ENCODE assay signal across 14 cellular contexts in genomic region chr2:159456500-159457426, GRCh38.
A peak's percentile ranks its signal among the peaks of the same experiment; 100 is the strongest.
DNase-seq lines count a peak whose midpoint lies in the region; ATAC-seq and TF ChIP-seq lines count a peak whose summit lies in the region.
"Had no signal": no experiment of that assay in that cellular context is flagged by ENCODE, and none has a peak within 500 bp of the region (broad histone marks: within the 10 kb centered on the region; RNA-seq: fewer than 3 reads in every experiment).

No MANE protein-coding gene starts in this region.

- peaks cover 23% of the 10 kb centered on the region for H3K4me1 Mint-ChIP-seq in HFFc6 (ENCODE audit: low read depth)
- peaks cover 24% of the 10 kb centered on the region for H3K4me1 Mint-ChIP-seq in activated CD8-positive, alpha-beta T cell treated with anti-CD3 and anti-CD28 coated beads for 36 hours (ENCODE audit: low read depth)

- TF ChIP-seq CTCF in HFFc6 (IDR thresholded peaks at IDR 0.05) (no peak), osteoblast (IDR thresholded peaks at IDR 0.05; ENCODE audit: extremely low read depth, low read depth, low read length) (no peak), hepatocyte (IDR thresholded peaks at IDR 0.05; ENCODE audit: poor library complexity) (no peak)
- TF ChIP-seq CTCF in activated CD8-positive, alpha-beta T cell treated with anti-CD3 and anti-CD28 coated beads for 36 hours (IDR thresholded peaks at IDR 0.05): no peak

- WGBS in hepatocyte (ENCODE audit: low lambda C conversion rate, missing lambda C conversion rate): 88% methylated on average over 5 of the region's 5 CpGs

- H3K36me3 Mint-ChIP-seq in HFFc6 (ENCODE audit: low read depth): no peaks in the 10 kb centered on the region
- no peaks in the 10 kb centered on the region for H3K36me3 Mint-ChIP-seq in activated CD8-positive, alpha-beta T cell treated with anti-CD3 and anti-CD28 coated beads for 36 hours (ENCODE audit: low read depth)

- H3K4me3 Mint-ChIP-seq in HFFc6: no peak overlapping the region
- H3K4me3 Mint-ChIP-seq in activated CD8-positive, alpha-beta T cell treated with anti-CD3 and anti-CD28 coated beads for 36 hours: no peak overlapping the region
- H3K4me3 Mint-ChIP-seq: brain had no signal

- H3K4me3 ChIP-seq in osteoblast (ENCODE audit: insufficient read depth, low read length): no peak overlapping the region
- no peak overlapping the region for H3K4me3 ChIP-seq in hepatocyte
- H3K4me3 ChIP-seq: A549 had no signal

- H3K9me3 ChIP-seq in osteoblast (ENCODE audit: low read depth, low read length) (no peaks in the 10 kb centered on the region), hepatocyte (ENCODE audit: low read depth) (no peaks in the 10 kb centered on the region)
- H3K9me3 ChIP-seq: A549 had no signal

- ATAC-seq in activated CD4-positive, CD25-positive, alpha-beta regulatory T cell treated with anti-CD3 and anti-CD28 coated beads, Interleukin-2, amount 50 U/mL, for 24 hours: peak; percentile 44 to 69
- ATAC-seq in activated CD8-positive, alpha-beta T cell treated with anti-CD3 and anti-CD28 coated beads for 36 hours: peak; percentile 50
- ATAC-seq: A549 had no signal

- H3K9me2 ChIP-seq in hepatocyte (replicated peaks; ENCODE audit: insufficient read depth): no peaks in the 10 kb centered on the region

- no peaks in the 10 kb centered on the region for H4K20me1 ChIP-seq in osteoblast (ENCODE audit: insufficient read depth, low read length)
- H4K20me1 ChIP-seq in hepatocyte (ENCODE audit: insufficient read depth, poor library complexity, severe bottlenecking): no peaks in the 10 kb centered on the region

- intact Hi-C loops in activated CD8-positive, alpha-beta T cell treated with anti-CD3 and anti-CD28 coated beads for 36 hours (cut with micrococcal nuclease): no loop called here

- no peak overlapping the region for H3K27ac Mint-ChIP-seq in HFFc6
- no peak overlapping the region for H3K27ac Mint-ChIP-seq in activated CD8-positive, alpha-beta T cell treated with anti-CD3 and anti-CD28 coated beads for 36 hours

- H3K9me3 Mint-ChIP-seq in HFFc6: no peaks in the 10 kb centered on the region
- H3K9me3 Mint-ChIP-seq in activated CD8-positive, alpha-beta T cell treated with anti-CD3 and anti-CD28 coated beads for 36 hours: no peaks in the 10 kb centered on the region

- H3K27me3 ChIP-seq in osteoblast (ENCODE audit: insufficient read depth, low read length) (no peaks in the 10 kb centered on the region), hepatocyte (no peaks in the 10 kb centered on the region)

- H3K79me2 ChIP-seq in osteoblast (ENCODE audit: insufficient read depth, low read length) (no peaks in the 10 kb centered on the region), hepatocyte (peaks cover 3% of the 10 kb centered on the region)

- H2AFZ ChIP-seq in osteoblast (ENCODE audit: low read length) (no peak overlapping the region), hepatocyte (no peak overlapping the region)

- DNase-seq in activated CD4-positive, CD25-positive, alpha-beta regulatory T cell (lab: John Stamatoyannopoulos, UW): no peak
- DNase-seq in HFFc6: peak; percentile 12
- no peak for DNase-seq in activated CD8-positive, alpha-beta T cell treated with anti-CD3 and anti-CD28 coated beads for 36 hours
- DNase-seq in osteoblast (ENCODE audit: insufficient read length, low spot score, missing footprints): peak; percentile 25
- DNase-seq in NCI-H2227 (lab: John Stamatoyannopoulos, UW; ENCODE audit: unreplicated experiment): no peak
- no peak for DNase-seq in hepatocyte (ENCODE audit: low spot score)
- no peak for DNase-seq in putamen (ENCODE audit: low spot score)
- DNase-seq: activated CD8-positive, alpha-beta memory T cell treated with anti-CD3 and anti-CD28 coated beads, Interleukin-2, amount 50 U/mL, for 4 hours; NCI-H1436 treated with DMSO at 0.1 percent for 48 hours; NK-92 treated with Interleukin-12 subunit alpha and Interleukin-12 subunit beta, amount 100 ng/mL, for 24 hours; T-helper 2 cell had no signal

- POLR2A ChIA-PET in activated CD8-positive, alpha-beta T cell treated with anti-CD3 and anti-CD28 coated beads for 36 hours (lab: Charles Lee): interaction anchor here (0.6 kb wide), 1 partner anchor 48 kb away, joined by 4 read pairs; no protein-coding TSS in a partner anchor

- H3K4me1 ChIP-seq in osteoblast (ENCODE audit: insufficient read depth, low read length): no peaks in the 10 kb centered on the region
- H3K4me1 ChIP-seq in hepatocyte (ENCODE audit: insufficient read depth): peaks cover 3% of the 10 kb centered on the region

- H3K4me2 ChIP-seq in osteoblast (ENCODE audit: insufficient read depth, low read length) (no peak overlapping the region), hepatocyte (no peak overlapping the region)
- H3K4me2 ChIP-seq: A549 had no signal

- no peak overlapping the region for H3K27ac ChIP-seq in osteoblast (ENCODE audit: low read depth, low read length)
- H3K27ac ChIP-seq in hepatocyte: no peak overlapping the region
- H3K27ac ChIP-seq: A549 had no signal

- H3K27me3 Mint-ChIP-seq in HFFc6 (ENCODE audit: insufficient read depth): no peaks in the 10 kb centered on the region
- no peaks in the 10 kb centered on the region for H3K27me3 Mint-ChIP-seq in activated CD8-positive, alpha-beta T cell treated with anti-CD3 and anti-CD28 coated beads for 36 hours
- H3K27me3 Mint-ChIP-seq: brain had no signal

- no peaks in the 10 kb centered on the region for H3K36me3 ChIP-seq in osteoblast (ENCODE audit: insufficient read depth, low read length)
- H3K36me3 ChIP-seq in hepatocyte (replicated peaks; ENCODE audit: insufficient read depth, low read depth): no peaks in the 10 kb centered on the region

- CTCF ChIA-PET in activated CD8-positive, alpha-beta T cell treated with anti-CD3 and anti-CD28 coated beads for 36 hours (lab: Charles Lee): interaction anchor here (0.7 kb wide), 1 partner anchor 12 kb away, joined by 3 read pairs; no protein-coding TSS in a partner anchor

Comparison
In these comparisons a context has a peak if more than half of its experiments do, and no peak if none do; other contexts are left out.
1. DNase-seq: peak in HFFc6 (single experiment) and osteoblast (single experiment); none in activated CD4-positive, CD25-positive, alpha-beta regulatory T cell (0 of 4), activated CD8-positive, alpha-beta T cell treated with anti-CD3 and anti-CD28 coated beads for 36 hours (single experiment), NCI-H2227 (single experiment), hepatocyte (single experiment) and putamen (single experiment).